8 cellular contexts compared by ENCODE assay signal in the genomic region with DNA sequence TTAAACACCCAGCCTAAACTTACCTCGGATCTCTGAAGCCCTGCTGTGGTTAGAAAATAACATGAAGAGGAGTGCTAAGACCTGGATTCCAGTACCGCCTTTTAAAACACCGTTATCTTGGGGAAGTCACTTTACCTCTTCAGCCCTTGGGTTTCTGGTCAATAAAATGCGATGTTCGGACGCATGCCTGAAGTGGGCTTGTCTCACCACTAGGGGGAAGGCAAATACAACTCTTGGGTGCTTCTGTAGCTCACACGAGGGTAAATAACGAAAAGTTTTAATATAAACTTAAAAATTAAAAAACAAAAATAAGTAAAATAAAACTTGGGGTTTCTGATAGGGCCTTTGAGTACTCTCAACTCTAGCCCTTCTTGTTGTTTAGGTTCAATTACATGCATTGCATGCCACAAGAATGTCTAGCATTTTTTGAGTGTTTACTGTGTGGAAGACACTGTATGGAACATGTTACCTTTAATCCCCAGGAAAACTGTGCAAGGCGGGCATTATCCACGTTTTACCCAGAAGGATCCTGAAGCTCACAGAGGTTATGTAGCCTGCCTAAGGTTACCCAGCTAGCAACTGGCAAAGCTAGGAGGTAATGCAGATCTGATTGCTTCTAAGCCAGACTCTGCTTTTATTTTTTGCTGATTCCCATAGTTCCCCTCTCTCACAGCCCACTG.
DNase-seq lines count a peak whose midpoint lies in the region; TF ChIP-seq lines count a peak whose summit lies in the region.

No MANE protein-coding gene starts in this region.

- no peaks in the 10 kb centered on the region for H3K9me3 Mint-ChIP-seq in activated naive CD4-positive, alpha-beta T cell treated with anti-CD3 and anti-CD28 coated beads, Interleukin-2, amount 50 U/mL, for 24 hours

- H3K36me3 Mint-ChIP-seq in activated naive CD4-positive, alpha-beta T cell treated with anti-CD3 and anti-CD28 coated beads, Interleukin-2, amount 50 U/mL, for 24 hours = no peaks in the 10 kb centered on the region

- peaks cover 4% of the 10 kb centered on the region; the same call in 1 of the 2 replicates for H3K27me3 ChIP-seq in HAP-1 (ENCODE audit: low read depth)
- no peaks in the 10 kb centered on the region for H3K27me3 ChIP-seq in prostate gland (replicated peaks; ENCODE audit: insufficient read depth)

- H3K4me1 ChIP-seq in HAP-1 = no peaks in the 10 kb centered on the region
- no peaks in the 10 kb centered on the region for H3K4me1 ChIP-seq in prostate gland (replicated peaks)

- H3K27ac Mint-ChIP-seq in activated naive CD4-positive, alpha-beta T cell treated with anti-CD3 and anti-CD28 coated beads, Interleukin-2, amount 50 U/mL, for 24 hours = no peak overlapping the region

- in situ Hi-C loops in HAP-1 (cut with MboI; ENCODE audit: low sequenced_read_pairs) = loop anchor here (5.0 to 10.0 kb wide), 2 partner anchors 138 to 596 kb away; no protein-coding TSS in a partner anchor
- in situ Hi-C loops in SK-MEL-5 (cut with HindIII; ENCODE audit: low pct_unique_long_range_greater_than_20kb, low sequenced_read_pairs) = no loop called here

- TF ChIP-seq CTCF in GM12865 (IDR thresholded peaks at IDR 0.05; ENCODE audit: insufficient read depth, low read depth, low read length, missing control alignments) (peak; percentile 83), prostate gland (IDR thresholded peaks at IDR 0.05) (peak; percentile 73 to 82 (median 79))

- H3K4me3 ChIP-seq in GM12865 (ENCODE audit: low read depth, low read length) (no peak overlapping the region), HAP-1 (no peak overlapping the region), prostate gland (no peak overlapping the region)

- H3K36me3 ChIP-seq in HAP-1 (replicated peaks) (no peaks in the 10 kb centered on the region), prostate gland (no peaks in the 10 kb centered on the region)

- H3K9me3 ChIP-seq in HAP-1 = no peaks in the 10 kb centered on the region
- H3K9me3 ChIP-seq in prostate gland = no peaks in the 10 kb centered on the region

- H3K27me3 Mint-ChIP-seq in activated naive CD4-positive, alpha-beta T cell treated with anti-CD3 and anti-CD28 coated beads, Interleukin-2, amount 50 U/mL, for 24 hours = peaks cover 2% of the 10 kb centered on the region

- DNase-seq in GM12865 (ENCODE audit: low read depth) = peak; percentile 76
- peak; percentile 54 to 67 for DNase-seq in HAP-1 (ENCODE audit: low spot score in 2 of 2)
- peak; percentile 55 for DNase-seq in M059J (ENCODE audit: low read depth)
- peak; percentile 81 for DNase-seq in SK-MEL-5 (ENCODE audit: low read depth, low spot score)
- DNase-seq in head of caudate nucleus = peak in 41 of 42 donors; percentile 24 to 88 (median 67)
- DNase-seq in prostate gland (ENCODE audit: low spot score) = peak; percentile 42
- DNase-seq in T1000 (lab: John Stamatoyannopoulos, UW) = no peak

- intact Hi-C loops in head of caudate nucleus (cut with DNase I) = loop anchor here (2.0 to 10.0 kb wide), 4 partner anchors 141 to 1028 kb away; no protein-coding TSS in a partner anchor
- intact Hi-C loops in prostate gland (cut with DNase I) = loop anchor here (5.0 kb wide), 1 partner anchor 141 kb away; no protein-coding TSS in a partner anchor

- WGBS in prostate gland = 9% methylated on average over 10 of the region's 10 CpGs

- TF ChIP-seq POLR2A in prostate gland (IDR thresholded peaks at IDR 0.05) = no peak

- H3K4me1 Mint-ChIP-seq in activated naive CD4-positive, alpha-beta T cell treated with anti-CD3 and anti-CD28 coated beads, Interleukin-2, amount 50 U/mL, for 24 hours = peaks cover 10% of the 10 kb centered on the region

- no peak overlapping the region for H3K27ac ChIP-seq in prostate gland

- H3K4me3 Mint-ChIP-seq in activated naive CD4-positive, alpha-beta T cell treated with anti-CD3 and anti-CD28 coated beads, Interleukin-2, amount 50 U/mL, for 24 hours = peak overlapping the region; percentile 56
